18 cellular contexts compared by ENCODE assay signal in the genomic region with DNA sequence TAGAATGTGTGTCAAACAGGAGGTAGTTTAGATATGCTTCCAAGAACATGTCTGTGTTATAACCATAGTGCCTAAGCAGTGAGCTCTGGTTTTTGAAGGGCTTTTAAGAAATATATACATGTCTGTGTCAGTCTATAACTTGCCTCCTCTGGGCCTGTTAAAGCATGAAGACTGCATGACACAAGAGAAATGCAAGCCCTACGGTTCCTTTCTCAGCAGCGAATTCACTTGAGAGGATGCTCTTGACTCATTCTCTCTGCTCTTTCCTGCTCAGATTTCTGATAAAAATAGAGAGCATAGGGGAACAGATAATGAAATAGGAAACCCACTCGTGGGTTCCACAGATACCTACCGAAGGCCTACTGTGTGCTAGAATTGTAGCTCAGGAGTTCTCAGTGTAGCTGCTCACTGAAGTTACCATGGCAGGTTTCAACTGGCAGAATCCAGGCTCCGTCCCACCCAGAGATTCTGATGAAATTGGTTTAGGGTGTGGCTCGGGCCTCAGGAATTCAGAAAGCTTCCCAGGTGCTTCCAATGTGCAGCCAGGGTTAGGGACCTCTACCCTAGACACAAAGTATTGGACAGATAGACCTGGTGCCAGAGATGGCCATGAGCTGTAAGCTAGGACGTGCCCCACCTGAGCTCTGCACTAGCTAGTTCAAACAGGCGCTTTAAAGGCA. TPM values are rescaled to one million over a fixed set of nuclear protein-coding genes. Genes with fewer than 3 reads are reported as not detected.
DNase-seq lines count a peak whose midpoint lies in the region; ATAC-seq, FAIRE-seq and TF ChIP-seq lines count a peak whose summit lies in the region.
"Had no signal": no experiment of that assay in that cellular context is flagged by ENCODE, and none has a peak within 500 bp of the region (broad histone marks: within the 10 kb centered on the region; RNA-seq: fewer than 3 reads in every experiment).

No MANE protein-coding gene starts in this region.

- no peak overlapping the region for H2BK120ac ChIP-seq in mesenchymal stem cell (ENCODE audit: low read depth, low read length)

- H3K23ac ChIP-seq in mesenchymal stem cell (ENCODE audit: low read length in 2 of 2) = no peak overlapping the region

- H3K27me3 ChIP-seq in AG04450 (ENCODE audit: control insufficient read depth, insufficient read depth, low read length) (no peaks in the 10 kb centered on the region), bronchial epithelial cell (ENCODE audit: control insufficient read depth, insufficient read depth, low read length) (no peaks in the 10 kb centered on the region), mesenchymal stem cell (ENCODE audit: control insufficient read depth in 1 of 2, insufficient read depth in 1 of 2, low read length in 2 of 2) (peaks cover 0 to 4% of the 10 kb centered on the region in 2 experiments)
- H3K27me3 ChIP-seq: esophagus muscularis mucosa had no signal

- H2BK5ac ChIP-seq in mesenchymal stem cell (ENCODE audit: low read depth, low read length, poor library complexity, severe bottlenecking) = no peak overlapping the region

- H3K36me3 ChIP-seq in bronchial epithelial cell (ENCODE audit: control insufficient read depth, insufficient read depth, low read length) = peaks cover under 1% of the 10 kb centered on the region
- H3K36me3 ChIP-seq in mesenchymal stem cell (ENCODE audit: control insufficient read depth in 1 of 2, insufficient read depth in 2 of 2, low read depth in 1 of 2, low read length in 2 of 2) = peaks cover 0 to 5% of the 10 kb centered on the region in 2 experiments

- no peak for TF ChIP-seq CTCF in AG04450 (IDR thresholded peaks at IDR 0.05; ENCODE audit: low read depth, low read length)
- no peak for TF ChIP-seq CTCF in bronchial epithelial cell (IDR thresholded peaks at IDR 0.05; ENCODE audit: insufficient read depth, low read length, severe bottlenecking)

- peaks cover 39% of the 10 kb centered on the region for H3K4me1 ChIP-seq in mesenchymal stem cell (ENCODE audit: control insufficient read depth, insufficient read depth, low read depth, low read length)
- H3K4me1 ChIP-seq: lower lobe of right lung had no signal

- CTCF ChIA-PET in AG04450 (lab: Charles Lee) = interaction anchor here (0.5 to 16.1 kb wide), 6 partner anchors 15 to 357 kb away, joined by 3 to 282 read pairs (median 7); no protein-coding TSS in a partner anchor

- H4K91ac ChIP-seq in mesenchymal stem cell (ENCODE audit: low read length) = no peak overlapping the region

- peak; percentile 11 for DNase-seq in AG04450 (ENCODE audit: low read depth, low spot score)
- DNase-seq in GM19239 (ENCODE audit: insufficient read length, low spot score) = no peak
- DNase-seq in bronchial epithelial cell (ENCODE audit: low read depth) = peak; percentile 92
- DNase-seq in mesenchymal stem cell = peak; percentile 40
- DNase-seq in NCI-H446 treated with DMSO at 0.1 percent for 48 hours (lab: John Stamatoyannopoulos, UW) = no peak
- no peak for DNase-seq in stimulated activated CD4-positive, alpha-beta T cell treated with anti-CD3 and anti-CD28 coated beads, Interleukin-1b, Interleukin-23, amount 100 ng/mL, for 48 hours
- DNase-seq: dermis blood vessel endothelial cell; head of caudate nucleus; immature natural killer cell; lower lobe of right lung; naive thymus-derived CD8-positive, alpha-beta T cell; NCI-H2227 treated with DMSO at 0.1 percent for 48 hours; stimulated activated CD4-positive, alpha-beta T cell treated with anti-CD3 and anti-CD28 coated beads, Interleukin-4, amount 100 ng/mL, for 1 hour had no signal

- WGBS in mesenchymal stem cell = 73% methylated on average over 7 of the region's 8 CpGs

- H3K4ac ChIP-seq in mesenchymal stem cell (ENCODE audit: low read depth in 1 of 2, low read length in 2 of 2) = no peak overlapping the region

- FAIRE-seq in GM19239 (lab: Jason Lieb, UNC) (peak; percentile 57), bronchial epithelial cell (lab: Jason Lieb, UNC) (peak; percentile 40)

- H3K4me2 ChIP-seq in mesenchymal stem cell (ENCODE audit: low read length, poor library complexity, severe bottlenecking) = no peak overlapping the region

- POLR2A ChIA-PET in AG04450 (lab: Yijun Ruan, JAX) = no interaction called here

- H2BK15ac ChIP-seq in mesenchymal stem cell (ENCODE audit: low read depth, poor library complexity, severe bottlenecking) = no peak overlapping the region

- H2BK12ac ChIP-seq in mesenchymal stem cell (ENCODE audit: low read length in 2 of 2) = no peak overlapping the region

- H3K9ac ChIP-seq in mesenchymal stem cell (ENCODE audit: low read length) = no peak overlapping the region
- H3K9ac ChIP-seq: parathyroid adenoma had no signal

- ATAC-seq in HG03095 (IDR thresholded peaks at IDR 0.05; ENCODE audit: unreplicated experiment) (no peak), GM21526 (IDR thresholded peaks at IDR 0.05; ENCODE audit: low FRiP score, unreplicated experiment) (no peak)
- ATAC-seq: naive thymus-derived CD8-positive, alpha-beta T cell; Right ventricle myocardium inferior had no signal

- H3K79me1 ChIP-seq in mesenchymal stem cell (replicated peaks; ENCODE audit: low read length, poor library complexity, severe bottlenecking) = no peaks in the 10 kb centered on the region

- H2AFZ ChIP-seq in mesenchymal stem cell (ENCODE audit: low read depth, low read length) = no peak overlapping the region
- H2AFZ ChIP-seq: parathyroid adenoma had no signal

- H3K9me3 ChIP-seq in AG04450 (ENCODE audit: control insufficient read depth, insufficient read depth, low read length) (no peaks in the 10 kb centered on the region; the same call in 1 of the 2 replicates), mesenchymal stem cell (ENCODE audit: control insufficient read depth, low read length) (no peaks in the 10 kb centered on the region)
- H3K9me3 ChIP-seq: esophagus muscularis mucosa, lower lobe of right lung had no signal

- H3K4me3 ChIP-seq in AG04450 (ENCODE audit: low read depth, low read length) = no peak overlapping the region
- H3K4me3 ChIP-seq in bronchial epithelial cell (ENCODE audit: low read depth, low read length) = no peak overlapping the region
- no peak overlapping the region for H3K4me3 ChIP-seq in mesenchymal stem cell (ENCODE audit: insufficient read depth in 1 of 2, low read depth in 1 of 2, low read length in 2 of 2)
- H3K4me3 ChIP-seq: esophagus muscularis mucosa, lower lobe of right lung had no signal

- no peak overlapping the region for H4K8ac ChIP-seq in mesenchymal stem cell (ENCODE audit: low read length)

- H3K18ac ChIP-seq in mesenchymal stem cell (ENCODE audit: low read depth in 1 of 2, low read length in 2 of 2) = no peak overlapping the region

- no peak overlapping the region for H3K14ac ChIP-seq in mesenchymal stem cell (ENCODE audit: low read length in 2 of 2)

- peak overlapping the region; percentile 80 for H2AK5ac ChIP-seq in mesenchymal stem cell (ENCODE audit: low read length, severe bottlenecking)

- H3K27ac ChIP-seq in AG04450 (ENCODE audit: low read depth, low read length) = no peak overlapping the region
- H3K27ac ChIP-seq in mesenchymal stem cell (ENCODE audit: low read length, poor library complexity, severe bottlenecking) = peak overlapping the region; percentile 72
- H3K27ac ChIP-seq: esophagus muscularis mucosa, lower lobe of right lung had no signal

RNA-seq across cellular contexts. Expression of gene ARHGEF37, which starts 52.5 kb away (rescaled TPM):
- polyA plus RNA-seq in AG04450 (2011; rRNA removed) = 0.61 and 0.74 TPM in 2 replicates
- polyA minus RNA-seq in AG04450 (2011; rRNA and poly(A)+ RNA removed) = 0.83 and 1.6 TPM in 2 replicates
- total RNA-seq in bronchial epithelial cell = 9.2 and 29.1 TPM in 2 replicates
- polyA plus RNA-seq in mesenchymal stem cell (2013, experiment 1 of 2) = 0.48 TPM
- polyA plus RNA-seq in mesenchymal stem cell (2013, experiment 2 of 2) = 0.42 TPM
- polyA plus RNA-seq: naive thymus-derived CD8-positive, alpha-beta T cell had no signal

Comparison
In these comparisons a context has a peak if more than half of its experiments do, and no peak if none do; other contexts are left out.
1. DNase-seq: peak in AG04450 (single experiment), bronchial epithelial cell (single experiment) and mesenchymal stem cell (single experiment); none in GM19239 (single experiment), NCI-H446 treated with DMSO at 0.1 percent for 48 hours (single experiment) and stimulated activated CD4-positive, alpha-beta T cell treated with anti-CD3 and anti-CD28 coated beads, Interleukin-1b, Interleukin-23, amount 100 ng/mL, for 48 hours (single experiment).